Comparison of ENCODE assay signal across 24 cellular contexts in the genomic region with DNA sequence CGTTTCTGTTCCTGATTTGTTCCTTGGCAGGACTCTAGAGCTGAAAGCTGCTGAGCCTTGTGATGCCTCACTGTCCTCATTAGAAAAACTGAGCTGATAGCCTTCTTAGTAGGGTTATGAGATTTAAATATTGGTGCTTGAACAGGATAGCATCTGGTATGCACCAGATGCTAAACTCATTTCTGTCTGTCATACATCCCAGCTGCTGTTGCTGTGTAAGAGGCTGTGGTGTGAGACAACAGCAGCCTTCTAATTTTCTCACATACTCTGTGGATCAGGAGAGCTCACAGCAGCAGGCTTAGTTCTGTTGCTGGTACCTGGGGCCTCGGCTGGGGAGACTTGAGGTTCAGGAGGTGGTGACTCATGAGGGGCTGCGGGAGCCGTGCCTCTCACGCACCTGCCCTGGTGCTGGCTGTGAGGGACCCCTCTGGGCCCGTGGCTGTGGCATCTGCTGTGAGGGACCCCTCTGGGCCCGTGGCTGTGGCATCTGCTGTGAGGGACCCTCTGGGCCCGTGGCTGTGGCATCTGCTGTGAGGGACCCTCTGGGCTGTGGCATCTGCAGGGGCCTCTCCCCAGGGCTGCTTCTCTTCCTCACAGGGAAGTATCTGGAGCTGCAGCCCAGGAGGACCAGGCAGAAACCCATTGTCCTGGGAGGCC. TPM values are rescaled to one million over a fixed set of nuclear protein-coding genes. Genes with fewer than 3 reads are reported as not detected.
DNase-seq lines count a peak whose midpoint lies in the region; ATAC-seq and TF ChIP-seq lines count a peak whose summit lies in the region.
"Had no signal": no experiment of that assay in that cellular context is flagged by ENCODE, and none has a peak within 500 bp of the region (broad histone marks: within the 10 kb centered on the region; RNA-seq: fewer than 3 reads in every experiment).

No MANE protein-coding gene starts in this region.

- no peaks in the 10 kb centered on the region for H3K27me3 Mint-ChIP-seq in endodermal cell (ENCODE audit: insufficient read depth)
- H3K27me3 Mint-ChIP-seq: central memory CD8-positive, alpha-beta T cell; effector memory CD8-positive, alpha-beta T cell; natural killer cell treated with Interleukin-12 subunit alpha and Interleukin-12 subunit beta and Interleukin-15 and Interleukin-18, amount 100 ng/mL, for 72 hours; stimulated activated memory B cell treated with anti-CD40 and anti-IgM and Interleukin-4, amounts not matched to agents 10 μg/mL and 1 μg/mL and 100 μg/mL, for 72 hours had no signal

- no peak for TF ChIP-seq EP300 in upper lobe of left lung (IDR thresholded peaks at IDR 0.05)

- H3K27ac ChIP-seq in cardiac muscle cell (peak overlapping the region; percentile 43), endodermal cell (ENCODE audit: low read depth, low read length) (peak overlapping the region; percentile 24), skeletal muscle tissue (ENCODE audit: low read depth, low read length) (no peak overlapping the region), upper lobe of left lung (peak overlapping the region in 1 of 4 donors; percentile 43)
- H3K27ac ChIP-seq: SJCRH30 had no signal

- H3K36me3 ChIP-seq in cardiac muscle cell (no peaks in the 10 kb centered on the region), endodermal cell (ENCODE audit: control insufficient read depth, insufficient read depth, low read length) (peaks cover 21% of the 10 kb centered on the region), skeletal muscle tissue (ENCODE audit: control insufficient read depth in 3 of 3, insufficient read depth in 3 of 3, low read length in 3 of 3) (peaks cover 11 to 14% (median 12%) of the 10 kb centered on the region in 3 donors), upper lobe of left lung (peaks cover 4 to 31% (median 20%) of the 10 kb centered on the region in 4 donors), mucosa of descending colon (ENCODE audit: low read depth) (no peaks in the 10 kb centered on the region)
- H3K36me3 ChIP-seq: SJCRH30 had no signal

- peaks cover 21% of the 10 kb centered on the region for H3K36me3 Mint-ChIP-seq in endodermal cell (ENCODE audit: low read depth)

- no peaks in the 10 kb centered on the region for H3K27me3 ChIP-seq in cardiac muscle cell
- H3K27me3 ChIP-seq in endodermal cell (ENCODE audit: control insufficient read depth, insufficient read depth, low read length, poor library complexity, severe bottlenecking): no peaks in the 10 kb centered on the region
- H3K27me3 ChIP-seq in skeletal muscle tissue (ENCODE audit: control insufficient read depth in 3 of 3, insufficient read depth in 3 of 3, low read length in 3 of 3): no peaks in the 10 kb centered on the region
- no peaks in the 10 kb centered on the region for H3K27me3 ChIP-seq in upper lobe of left lung
- H3K27me3 ChIP-seq: adrenal gland, SJCRH30 had no signal

- H3K4me3 ChIP-seq in cardiac muscle cell (no peak overlapping the region), endodermal cell (ENCODE audit: low read length) (no peak overlapping the region), skeletal muscle tissue (ENCODE audit: low read length in 3 of 3) (no peak overlapping the region), upper lobe of left lung (no peak overlapping the region), mucosa of descending colon (no peak overlapping the region)
- H3K4me3 ChIP-seq: adrenal gland, SJCRH30 had no signal

- TF ChIP-seq CTCF in cardiac muscle cell (IDR thresholded peaks at IDR 0.05; ENCODE audit: low read depth, low read length): no peak
- TF ChIP-seq CTCF in endodermal cell (conservative IDR thresholded peaks at IDR 0.05): no peak
- no peak for TF ChIP-seq CTCF in upper lobe of left lung (IDR thresholded peaks at IDR 0.05)
- no peak for TF ChIP-seq CTCF in mucosa of descending colon (IDR thresholded peaks at IDR 0.05)

- H3K9ac ChIP-seq in endodermal cell (ENCODE audit: extremely low read depth, low read length, poor library complexity, severe bottlenecking) (no peak overlapping the region), skeletal muscle tissue (ENCODE audit: low read depth in 1 of 3, low read length in 3 of 3) (peak overlapping the region in 2 of 3 donors; percentile 4 to 25)

- H3K4me1 Mint-ChIP-seq in endodermal cell: peaks cover 3% of the 10 kb centered on the region

- intact Hi-C loops in Right ventricle myocardium superior (cut with DNase I) (no loop called here), sciatic nerve (cut with DNase I) (no loop called here), mucosa of descending colon (cut with DNase I, micrococcal nuclease) (no loop called here)

- peak overlapping the region; percentile 52 for H3K27ac Mint-ChIP-seq in endodermal cell
- H3K27ac Mint-ChIP-seq: CD14-positive monocyte; effector memory CD8-positive, alpha-beta T cell; natural killer cell treated with Interleukin-12 subunit alpha and Interleukin-12 subunit beta and Interleukin-15 and Interleukin-18, amount 100 ng/mL, for 72 hours; stimulated activated memory B cell treated with anti-CD40 and anti-IgM and Interleukin-4, amounts not matched to agents 10 μg/mL and 1 μg/mL and 100 μg/mL, for 72 hours; T-helper 2 cell treated with Interferon-gamma antibody and Interleukin-4, amounts not matched to agents 5 μg/mL and 100 μg/mL, for 36 hours had no signal

- TF ChIP-seq POLR2A in upper lobe of left lung (IDR thresholded peaks at IDR 0.05): no peak

- H3K4me1 ChIP-seq in cardiac muscle cell (ENCODE audit: low read depth) (peaks cover 15% of the 10 kb centered on the region), endodermal cell (ENCODE audit: control insufficient read depth, insufficient read depth, low read length) (no peaks in the 10 kb centered on the region), skeletal muscle tissue (ENCODE audit: control insufficient read depth in 3 of 3, insufficient read depth in 3 of 3, low read length in 3 of 3) (peaks cover 13 to 35% (median 25%) of the 10 kb centered on the region in 3 donors), upper lobe of left lung (peaks cover 11 to 19% (median 16%) of the 10 kb centered on the region in 4 donors), mucosa of descending colon (ENCODE audit: low read depth) (peaks cover 20% of the 10 kb centered on the region)
- H3K4me1 ChIP-seq: SJCRH30 had no signal

- no peak overlapping the region for H3K4me3 Mint-ChIP-seq in endodermal cell
- H3K4me3 Mint-ChIP-seq: CD14-positive monocyte; central memory CD8-positive, alpha-beta T cell; effector memory CD8-positive, alpha-beta T cell; natural killer cell treated with Interleukin-12 subunit alpha and Interleukin-12 subunit beta and Interleukin-15 and Interleukin-18, amount 100 ng/mL, for 72 hours; stimulated activated memory B cell treated with anti-CD40 and anti-IgM and Interleukin-4, amounts not matched to agents 10 μg/mL and 1 μg/mL and 100 μg/mL, for 72 hours; T-helper 2 cell treated with Interferon-gamma antibody and Interleukin-4, amounts not matched to agents 5 μg/mL and 100 μg/mL, for 36 hours had no signal

- ATAC-seq in Right ventricle myocardium superior (ENCODE audit: poor library complexity) (no peak), sciatic nerve (no peak), upper lobe of left lung (ENCODE audit: low FRiP score in 2 of 2) (no peak), mucosa of descending colon (no peak)
- ATAC-seq: activated CD4-positive, CD25-positive, alpha-beta regulatory T cell treated with anti-CD3 and anti-CD28 coated beads, Interleukin-2, amount 50 U/mL, for 24 hours; effector memory CD8-positive, alpha-beta T cell; stimulated activated memory B cell treated with anti-CD40 and anti-IgM and Interleukin-4, amounts not matched to agents 10 μg/mL and 1 μg/mL and 100 μg/mL, for 72 hours had no signal

- no peaks in the 10 kb centered on the region for H3K9me3 ChIP-seq in cardiac muscle cell (ENCODE audit: low read depth)
- H3K9me3 ChIP-seq in endodermal cell (ENCODE audit: control insufficient read depth, low read length): no peaks in the 10 kb centered on the region
- H3K9me3 ChIP-seq in skeletal muscle tissue (ENCODE audit: control insufficient read depth in 3 of 3, low read length in 3 of 3): no peaks in the 10 kb centered on the region
- no peaks in the 10 kb centered on the region for H3K9me3 ChIP-seq in upper lobe of left lung
- H3K9me3 ChIP-seq in mucosa of descending colon: no peaks in the 10 kb centered on the region
- H3K9me3 ChIP-seq: adrenal gland, SJCRH30 had no signal

- WGBS in endodermal cell (ENCODE audit: insufficient coverage in 1 of 2, insufficient read length in 1 of 2), 2 experiments: 89 to 100% methylated on average over 3 to 8 of the region's 8 CpGs
- 86 to 92% methylated on average over 2 to 6 of the region's 8 CpGs for WGBS in upper lobe of left lung, 2 donors

- H3K9me3 Mint-ChIP-seq in endodermal cell: no peaks in the 10 kb centered on the region
- H3K9me3 Mint-ChIP-seq: central memory CD8-positive, alpha-beta T cell; effector memory CD8-positive, alpha-beta T cell; natural killer cell treated with Interleukin-12 subunit alpha and Interleukin-12 subunit beta and Interleukin-15 and Interleukin-18, amount 100 ng/mL, for 72 hours; stimulated activated memory B cell treated with anti-CD40 and anti-IgM and Interleukin-4, amounts not matched to agents 10 μg/mL and 1 μg/mL and 100 μg/mL, for 72 hours; T-helper 2 cell treated with Interferon-gamma antibody and Interleukin-4, amounts not matched to agents 5 μg/mL and 100 μg/mL, for 36 hours had no signal

- DNase-seq in cardiac muscle cell (ENCODE audit: low read depth in 1 of 2, low spot score in 1 of 2) (no peak), Right ventricle myocardium superior (no peak), NCI-H2171 treated with DMSO at 0.1 percent for 48 hours (lab: John Stamatoyannopoulos, UW) (peak; percentile 93), endodermal cell (peak; percentile 22), sciatic nerve (ENCODE audit: low spot score) (no peak), upper lobe of left lung (no peak), mucosa of descending colon (no peak)
- DNase-seq: DMS79 treated with DMSO at 0.1 percent for 48 hours; effector memory CD8-positive, alpha-beta T cell; hypothalamus; kidney; mesendoderm; NCI-H526 treated with DMSO at 0.1 percent for 48 hours; OCI-M1; trophoblast cell had no signal

RNA-seq across cellular contexts. Expression of a gene that starts 12.5 kb away (rescaled TPM):
- total RNA-seq in cardiac muscle cell (13.1 and 22.4 TPM in 2 replicates), Right ventricle myocardium superior (29.5 TPM), endodermal cell (10 to 100 TPM; 18.5 to 24.2 TPM), skeletal muscle tissue (5.7 TPM), sciatic nerve (29.6 TPM), upper lobe of left lung (10 to 100 TPM; 17.7 to 61.8 (median 27.3) TPM), mucosa of descending colon (10 to 100 TPM; 19.2 to 31.6 (median 30.8) TPM)
- 36.9 and 42.4 TPM in 2 replicates for polyA plus RNA-seq in cardiac muscle cell
- 16.4 TPM for polyA plus RNA-seq in endodermal cell (2013, experiment 1 of 2)
- 14.0 TPM for polyA plus RNA-seq in endodermal cell (2013, experiment 2 of 2)

RNA-seq across cellular contexts. Expression of a gene that starts 39.6 kb away (rescaled TPM):
- total RNA-seq in cardiac muscle cell (40.3 and 42.0 TPM in 2 replicates), Right ventricle myocardium superior (43.8 TPM), endodermal cell (10 to 100 TPM; 30.7 to 36.9 TPM), skeletal muscle tissue (38.1 TPM), sciatic nerve (103 TPM), upper lobe of left lung (100 to 1,000 TPM in 2 of 6 donors, 10 to 100 TPM in 4; 60.7 to 115 (median 74.7) TPM), mucosa of descending colon (10 to 100 TPM; 66.8 to 89.3 (median 69.0) TPM)
- 15.8 and 27.2 TPM in 2 replicates for polyA plus RNA-seq in cardiac muscle cell
- 25.1 TPM for polyA plus RNA-seq in endodermal cell (2013, experiment 1 of 2)
- polyA plus RNA-seq in endodermal cell (2013, experiment 2 of 2): 23.1 TPM

Comparison
In these comparisons a context has a peak if more than half of its experiments do, and no peak if none do; other contexts are left out.
1. DNase-seq: peak in NCI-H2171 treated with DMSO at 0.1 percent for 48 hours (single experiment) and endodermal cell (single experiment); none in cardiac muscle cell (0 of 2), Right ventricle myocardium superior (single experiment), sciatic nerve (single experiment), upper lobe of left lung (0 of 2) and mucosa of descending colon (0 of 3).